8 cellular contexts compared by ENCODE assay signal in genomic region chr5:131230406-131230805, GRCh38. TPM values are rescaled to one million over a fixed set of nuclear protein-coding genes. Genes with fewer than 3 reads are reported as not detected.
DNase-seq lines count a peak whose midpoint lies in the region; ATAC-seq and TF ChIP-seq lines count a peak whose summit lies in the region.

No MANE protein-coding gene starts in this region.

- no peak for TF ChIP-seq POLR2A in spleen (IDR thresholded peaks at IDR 0.05)

- WGBS in spleen, 5 donors, result 73 to 84% (median 81%) methylated on average over 5 of the region's 5 CpGs

- H3K4me3 ChIP-seq in dorsolateral prefrontal cortex (peak overlapping the region in 55 of 59 donors; percentile 1 to 64 (median 37)), spleen (peak overlapping the region in 1 of 8 donors; percentile 4)

- TF ChIP-seq CTCF in GM10266 (IDR thresholded peaks at IDR 0.05; ENCODE audit: control insufficient read depth, insufficient read depth, low read depth, missing control alignments), result no peak
- peak in 5 of 56 donors; percentile 9 to 37 (median 19) for TF ChIP-seq CTCF in dorsolateral prefrontal cortex (IDR thresholded peaks at IDR 0.05 in 54 of 56, conservative IDR thresholded peaks at IDR 0.05 in 2 of 56; ENCODE audit: low read depth in 1 of 56, partially characterized antibody in 56 of 56)
- no peak for TF ChIP-seq CTCF in omental fat pad (IDR thresholded peaks at IDR 0.05)
- TF ChIP-seq CTCF in spleen (IDR thresholded peaks at IDR 0.05 in 8 of 11, conservative IDR thresholded peaks at IDR 0.05 in 3 of 11), result no peak

- peak; percentile 26 for DNase-seq in GM10266 (ENCODE audit: extremely low spot score)
- DNase-seq in dorsolateral prefrontal cortex, result peak in 1 of 10 donors; percentile 36
- no peak for DNase-seq in omental fat pad (ENCODE audit: low spot score)
- no peak for DNase-seq in spleen
- no peak for DNase-seq in 8988T
- DNase-seq in activated CD4-positive, alpha-beta T cell treated with anti-CD3 and anti-CD28 coated beads for 1 hour, result no peak

- intact Hi-C loops in dorsolateral prefrontal cortex (cut with DNase I) (no loop called here), spleen (cut with DNase I; ENCODE audit: low total_unique reads) (no loop called here)

- H3K27me3 ChIP-seq in dorsolateral prefrontal cortex (no peaks in the 10 kb centered on the region), spleen (replicated peaks in 1 of 7) (no peaks in the 10 kb centered on the region)

- peaks cover 0 to 36% (median 14%) of the 10 kb centered on the region in 6 donors for H3K4me1 ChIP-seq in spleen

- no peaks in the 10 kb centered on the region for H3K9me3 ChIP-seq in spleen

- no peaks in the 10 kb centered on the region for H3K36me3 ChIP-seq in spleen

- peak; percentile 56 for ATAC-seq in GM21447 (IDR thresholded peaks at IDR 0.05; ENCODE audit: unreplicated experiment)
- peak; percentile 71 for ATAC-seq in HG03565 (IDR thresholded peaks at IDR 0.05; ENCODE audit: unreplicated experiment)
- no peak for ATAC-seq in omental fat pad (ENCODE audit: low FRiP score)

- peak overlapping the region in 33 of 59 donors; percentile 0 to 78 (median 38) for H3K27ac ChIP-seq in dorsolateral prefrontal cortex
- no peak overlapping the region for H3K27ac ChIP-seq in spleen

RNA-seq across cellular contexts. Expression of gene CDC42SE2, which starts 33.4 kb away (rescaled TPM):
- total RNA-seq in dorsolateral prefrontal cortex (100 to 1,000 TPM in 1 of 120 experiments, 10 to 100 TPM in 119; 34.8 to 102 (median 68.6) TPM), omental fat pad (10 to 100 TPM; 30.1 to 59.3 (median 35.7) TPM), spleen (100 to 1,000 TPM in 5 of 7 donors, 10 to 100 TPM in 2; 85.3 to 128 (median 113) TPM)
- 10 to 100 TPM; 49.6 to 64.6 (median 56.7) TPM for polyA plus RNA-seq in spleen

RNA-seq across cellular contexts. Expression of gene LYRM7, which starts 59.7 kb away (rescaled TPM):
- 10 to 100 TPM; 15.9 to 37.3 (median 23.7) TPM for total RNA-seq in dorsolateral prefrontal cortex
- total RNA-seq in omental fat pad, result 10 to 100 TPM in 1 of 4 donors, 1 to 10 TPM in 3; 4.4 to 11.9 (median 9.5) TPM
- 10 to 100 TPM in 3 of 7 donors, 1 to 10 TPM in 4; 7.1 to 13.3 (median 9.4) TPM for total RNA-seq in spleen
- polyA plus RNA-seq in spleen, result 1 to 10 TPM; 3.2 to 5.5 (median 3.7) TPM

Comparison
In these comparisons a context has a peak if more than half of its experiments do, and no peak if none do; other contexts are left out.
1. H3K27ac ChIP-seq: peak in dorsolateral prefrontal cortex (33 of 59); none in spleen (0 of 8).